ENCODE assay signal across 11 cellular contexts in the genomic region with DNA sequence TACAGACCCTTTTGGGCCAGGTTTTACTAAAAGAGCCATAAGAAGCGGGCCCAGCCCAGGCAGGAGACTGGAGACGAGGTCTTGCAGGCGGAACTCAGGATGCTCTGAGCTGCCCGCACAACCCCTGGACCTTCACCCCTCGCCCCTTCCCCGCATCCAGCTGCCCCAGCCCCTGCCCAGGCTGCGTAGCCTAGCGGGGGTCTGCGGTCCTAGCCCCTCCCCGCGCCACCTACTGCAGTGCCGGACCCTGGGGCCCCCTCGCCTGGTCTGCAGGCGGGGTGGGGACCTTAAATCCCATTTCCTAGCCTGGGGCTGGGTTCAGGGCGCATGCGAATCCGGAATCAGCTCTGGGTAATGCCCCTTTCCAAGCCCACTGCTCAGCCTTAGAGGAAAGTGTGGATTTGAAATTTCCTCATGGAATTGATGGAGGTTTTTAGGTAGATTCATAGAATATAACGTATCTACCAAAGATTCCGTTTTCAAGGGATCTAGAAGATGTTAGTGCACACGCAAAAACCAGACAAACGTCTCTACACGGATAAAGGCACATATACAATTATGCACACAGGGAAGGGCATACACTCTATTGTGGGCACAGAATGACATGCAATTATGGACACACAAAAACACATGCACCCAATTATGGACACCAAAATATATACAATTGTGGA. TPM values are rescaled to one million over a fixed set of nuclear protein-coding genes. Genes with fewer than 3 reads are reported as not detected.
A peak's percentile ranks its signal among the peaks of the same experiment; 100 is the strongest.
DNase-seq lines count a peak whose midpoint lies in the region; ATAC-seq and TF ChIP-seq lines count a peak whose summit lies in the region.
"Had no signal": no experiment of that assay in that cellular context is flagged by ENCODE, and none has a peak within 500 bp of the region (broad histone marks: within the 10 kb centered on the region; RNA-seq: fewer than 3 reads in every experiment).

No MANE protein-coding gene starts in this region.

- H3K27ac ChIP-seq in adrenal gland (peak overlapping the region in 3 of 5 donors; percentile 53 to 99 (median 99)), left lung (peak overlapping the region; percentile 71 to 87), spleen (peak overlapping the region in 5 of 8 donors; percentile 30 to 69 (median 60))

- intact Hi-C loops in adrenal gland (cut with DNase I) = no loop called here
- intact Hi-C loops in left lung (cut with DNase I) = no loop called here
- intact Hi-C loops in spleen (cut with DNase I; ENCODE audit: low total_unique reads) = no loop called here

- WGBS in adrenal gland, 4 donors = 50 to 81% (median 67%) methylated on average over 8 to 22 of the region's 22 CpGs
- WGBS in spleen, 5 donors = 25 to 42% (median 32%) methylated on average over 11 to 22 of the region's 22 CpGs

- TF ChIP-seq POLR2A in adrenal gland (IDR thresholded peaks at IDR 0.05) (no peak), spleen (IDR thresholded peaks at IDR 0.05) (no peak)

- peaks cover 13 to 28% of the 10 kb centered on the region in 2 donors for H3K4me1 ChIP-seq in adrenal gland (replicated peaks in 1 of 2)
- H3K4me1 ChIP-seq in left lung = peaks cover 0 to 49% of the 10 kb centered on the region in 2 donors
- H3K4me1 ChIP-seq in spleen = peaks cover 21 to 90% (median 73%) of the 10 kb centered on the region in 6 donors

- H3K4me3 ChIP-seq in adrenal gland (peak overlapping the region in 1 of 4 donors; percentile 63), left lung (peak overlapping the region; percentile 41 to 46), spleen (peak overlapping the region in 3 of 8 donors; percentile 8 to 68 (median 43))

- peak; percentile 67 for DNase-seq in DMS53 (lab: John Stamatoyannopoulos, UW)
- DNase-seq in DMS53 treated with DMSO at 0.1 percent for 48 hours (lab: John Stamatoyannopoulos, UW; ENCODE audit: unreplicated experiment) = no peak
- DNase-seq in adrenal gland = peak in 3 of 7 donors; percentile 19 to 50 (median 24)
- peak; percentile 28 to 72 for DNase-seq in left lung
- DNase-seq in spleen = peak; percentile 59
- no peak for DNase-seq in hypothalamus (lab: John Stamatoyannopoulos, UW)
- DNase-seq in stimulated activated CD8-positive, alpha-beta memory T cell treated with anti-CD3 and anti-CD28 coated beads, Interleukin-4, amount 100 ng/mL, for 48 hours = no peak
- DNase-seq: 8988T, NCI-H1417 had no signal

- H3K27me3 ChIP-seq in adrenal gland (no peaks in the 10 kb centered on the region), left lung (peaks cover 85 to 100% of the 10 kb centered on the region in 2 donors), spleen (replicated peaks in 1 of 7) (peaks cover 26 to 100% (median 98%) of the 10 kb centered on the region in 7 donors)

- H3K9me3 ChIP-seq in adrenal gland (replicated peaks in 1 of 3) (no peaks in the 10 kb centered on the region), left lung (no peaks in the 10 kb centered on the region), spleen (peaks cover 0 to 4% (median 0%) of the 10 kb centered on the region in 8 donors)

- ATAC-seq in left lung (no peak), GM18907 (IDR thresholded peaks at IDR 0.05; ENCODE audit: unreplicated experiment) (no peak)
- ATAC-seq: WTC11 had no signal

- no peak for TF ChIP-seq CTCF in adrenal gland (IDR thresholded peaks at IDR 0.05)
- no peak for TF ChIP-seq CTCF in left lung (IDR thresholded peaks at IDR 0.05)
- TF ChIP-seq CTCF in spleen (IDR thresholded peaks at IDR 0.05 in 8 of 11, conservative IDR thresholded peaks at IDR 0.05 in 3 of 11) = no peak

- H3K36me3 ChIP-seq in adrenal gland (replicated peaks in 1 of 2) = no peaks in the 10 kb centered on the region
- H3K36me3 ChIP-seq in left lung = no peaks in the 10 kb centered on the region
- no peaks in the 10 kb centered on the region for H3K36me3 ChIP-seq in spleen

RNA-seq across cellular contexts. Expression of a gene that starts 0.6 kb away (rescaled TPM):
- total RNA-seq in adrenal gland (10 to 100 TPM in 2 of 8 donors, 1 to 10 TPM in 6; 2.3 to 32.7 (median 4.8) TPM), left lung (1 to 10 TPM; 5.7 to 8.8 TPM), spleen (1 to 10 TPM in 5 of 7 donors, under 1 TPM in 2; 0.51 to 6.1 (median 2.2) TPM)
- polyA plus RNA-seq in adrenal gland (1 to 10 TPM; 1.0 to 3.7 (median 2.8) TPM), spleen (1 to 10 TPM in 1 of 3 donors, under 1 TPM in 2; 0.57 to 1.4 (median 0.62) TPM)
- total RNA-seq: WTC11 had no signal

RNA-seq across cellular contexts. Expression of a gene that starts 3.5 kb away (rescaled TPM):
- 10 to 100 TPM; 21.3 to 39.1 (median 24.9) TPM for total RNA-seq in adrenal gland
- polyA plus RNA-seq in adrenal gland = 10 to 100 TPM in 2 of 3 donors, 1 to 10 TPM in 1; 9.7 to 25.3 (median 12.4) TPM
- 1 to 10 TPM; 1.3 to 2.2 TPM for total RNA-seq in left lung
- 1 to 10 TPM; 1.0 to 8.0 (median 2.6) TPM for total RNA-seq in spleen
- polyA plus RNA-seq in spleen = 1 to 10 TPM in 1 of 3 donors, under 1 TPM in 2; 0.55 to 1.4 (median 0.80) TPM
- total RNA-seq: WTC11 had no signal

RNA-seq across cellular contexts. Expression of a gene that starts 5.4 kb away (rescaled TPM):
- total RNA-seq in adrenal gland (10 to 100 TPM in 7 of 8 donors, 1 to 10 TPM in 1; 8.5 to 27.2 (median 16.8) TPM), left lung (1 to 10 TPM; 3.5 to 5.0 TPM), spleen (1 to 10 TPM in 5 of 7 donors, under 1 TPM in 2; 0.38 to 2.0 (median 1.4) TPM)
- polyA plus RNA-seq in adrenal gland (1 to 10 TPM; 1.3 to 5.6 (median 1.4) TPM), spleen (under 1 TPM in 1 of 3 donors, not detected in 2; 0.26 TPM)
- total RNA-seq: WTC11 had no signal

RNA-seq across cellular contexts. Expression of a gene that starts 9.5 kb away (rescaled TPM):
- 100 to 1,000 TPM in 1 of 8 donors, 10 to 100 TPM in 7; 39.2 to 132 (median 65.7) TPM for total RNA-seq in adrenal gland
- 10 to 100 TPM; 21.8 to 42.0 (median 25.9) TPM for polyA plus RNA-seq in adrenal gland
- 10 to 100 TPM; 16.1 to 21.6 TPM for total RNA-seq in left lung
- total RNA-seq in spleen = 1 to 10 TPM; 3.0 to 9.3 (median 6.9) TPM
- 1 to 10 TPM; 1.6 to 2.3 (median 2.2) TPM for polyA plus RNA-seq in spleen
- total RNA-seq: WTC11 had no signal

RNA-seq across cellular contexts. Expression of a gene that starts 12.4 kb away (rescaled TPM):
- 10 to 100 TPM in 6 of 8 donors, 1 to 10 TPM in 2; 7.7 to 20.1 (median 12.6) TPM for total RNA-seq in adrenal gland
- 10 to 100 TPM in 1 of 3 donors, 1 to 10 TPM in 2; 2.7 to 26.7 (median 4.4) TPM for polyA plus RNA-seq in adrenal gland
- total RNA-seq in left lung = 1 to 10 TPM in 1 of 2 donors, under 1 TPM in 1; 0.73 to 1.4 TPM
- 1 to 10 TPM in 5 of 7 donors, under 1 TPM in 2; 0.51 to 3.0 (median 1.2) TPM for total RNA-seq in spleen
- polyA plus RNA-seq in spleen = under 1 TPM; 0.46 to 0.54 (median 0.48) TPM
- total RNA-seq: WTC11 had no signal

Comparison
In these comparisons a context has a peak if more than half of its experiments do, and no peak if none do; other contexts are left out.
1. DNase-seq: peak in DMS53 (single experiment), left lung (2 of 2) and spleen (single experiment); none in DMS53 treated with DMSO at 0.1 percent for 48 hours (single experiment), hypothalamus (0 of 51) and stimulated activated CD8-positive, alpha-beta memory T cell treated with anti-CD3 and anti-CD28 coated beads, Interleukin-4, amount 100 ng/mL, for 48 hours (single experiment).
2. Peak in every context shown above with its lines, with median percentiles within 50 percentile points of each other: H3K27ac ChIP-seq.